8 cellular contexts compared by ENCODE assay signal in genomic region chr5:42991477-42992034, GRCh38. TPM values are rescaled to one million over a fixed set of nuclear protein-coding genes. Genes with fewer than 3 reads are reported as not detected.
DNase-seq lines count a peak whose midpoint lies in the region; ATAC-seq and TF ChIP-seq lines count a peak whose summit lies in the region.

No MANE protein-coding gene starts in this region.

- no peaks in the 10 kb centered on the region for H3K36me3 ChIP-seq in HUES64 (ENCODE audit: insufficient read depth, low read length)

- ATAC-seq in GM18498 (IDR thresholded peaks at IDR 0.05; ENCODE audit: unreplicated experiment) (peak; percentile 37), GM21529 (IDR thresholded peaks at IDR 0.05; ENCODE audit: unreplicated experiment) (peak; percentile 21)

- WGBS in HUES64, result 25% methylated on average over 29 of the region's 29 CpGs

- no peak overlapping the region for H3K27ac ChIP-seq in HUES64 (ENCODE audit: low read depth, low read length)

- H3K27ac Mint-ChIP-seq in neural crest cell (ENCODE audit: unreplicated experiment), result no peak overlapping the region

- no peak overlapping the region for H3K9ac ChIP-seq in HUES64 (ENCODE audit: low read depth, low read length)

- H3K9me3 ChIP-seq in HUES64 (ENCODE audit: insufficient read depth, low read depth, low read length), result peaks cover 14% of the 10 kb centered on the region; the same call in 1 of the 2 replicates

- no peak for TF ChIP-seq CTCF in choroid plexus epithelial cell (conservative IDR thresholded peaks at IDR 0.05; ENCODE audit: low read depth, low read length)
- no peak for TF ChIP-seq CTCF in neural crest cell (conservative IDR thresholded peaks at IDR 0.05)

- H3K4me3 Mint-ChIP-seq in neural crest cell, result peak overlapping the region; percentile 89

- peak overlapping the region; percentile 45 for H3K4me3 ChIP-seq in HUES64 (ENCODE audit: low read length)
- peak overlapping the region; percentile 78 for H3K4me3 ChIP-seq in choroid plexus epithelial cell (ENCODE audit: low read depth, low read length)

- peaks cover 3% of the 10 kb centered on the region for H3K9me3 Mint-ChIP-seq in neural crest cell

- 0 out of 2 replicates have a peak, but pooled peaks cover 5% of the 10 kb centered on the region for H3K4me1 ChIP-seq in HUES64 (ENCODE audit: insufficient read depth, low read length)

- H3K36me3 Mint-ChIP-seq in neural crest cell (ENCODE audit: low read depth), result peaks cover 3% of the 10 kb centered on the region

- DNase-seq in choroid plexus epithelial cell (ENCODE audit: low read depth) (no peak), neural crest cell (ENCODE audit: low read depth, low spot score) (no peak), MV-4-11 (lab: John Stamatoyannopoulos, UW) (no peak), NCI-H1092 (lab: John Stamatoyannopoulos, UW) (no peak)
- DNase-seq in effector CD4-positive, alpha-beta T cell, result no peak

- peaks cover 91% of the 10 kb centered on the region for H3K27me3 Mint-ChIP-seq in neural crest cell (ENCODE audit: low read depth)

- H3K27me3 ChIP-seq in HUES64 (ENCODE audit: insufficient read depth, low read length), result peaks cover 82% of the 10 kb centered on the region

- H3K4me1 Mint-ChIP-seq in neural crest cell, result peaks cover 30% of the 10 kb centered on the region

RNA-seq across cellular contexts. Expression of gene ANXA2R, which starts 48.6 kb away (rescaled TPM):
- polyA plus RNA-seq in HUES64 (2013, experiment 1 of 2), result 0.15 TPM
- polyA plus RNA-seq in HUES64 (2013, experiment 2 of 2), result not detected
- total RNA-seq in neural crest cell, result 1.0 and 1.2 TPM in 2 replicates
